Comparison of ENCODE assay signal across 8 cellular contexts in genomic region chr2:133266075-133266925, GRCh38.
A peak's percentile ranks its signal among the peaks of the same experiment; 100 is the strongest.
DNase-seq lines count a peak whose midpoint lies in the region; ATAC-seq, FAIRE-seq and TF ChIP-seq lines count a peak whose summit lies in the region.
"Had no signal": no experiment of that assay in that cellular context is flagged by ENCODE, and none has a peak within 500 bp of the region (broad histone marks: within the 10 kb centered on the region; RNA-seq: fewer than 3 reads in every experiment).

No MANE protein-coding gene starts in this region.

- H4K20me1 ChIP-seq in GM12878 (ENCODE audit: control insufficient read depth, insufficient read depth) = no peaks in the 10 kb centered on the region

- no peak overlapping the region for H3K4me2 ChIP-seq in GM12878 (ENCODE audit: control insufficient read depth, insufficient read depth)

- FAIRE-seq in HTR-8/SVneo (lab: Jason Lieb, UNC) (no peak), GM12878 (lab: Jason Lieb, UNC) (no peak)

- no peak overlapping the region for H2AFZ ChIP-seq in GM12878 (ENCODE audit: control insufficient read depth, low read depth, low read length)

- no peaks in the 10 kb centered on the region for H3K4me1 ChIP-seq in GM12878 (ENCODE audit: control insufficient read depth, insufficient read depth, low read length)
- H3K4me1 ChIP-seq in testis = peaks cover 11% of the 10 kb centered on the region

- intact Hi-C loops in GM12878 (cut with micrococcal nuclease; ENCODE audit: unreplicated experiment) = no loop called here
- intact Hi-C loops in testis (cut with DNase I; ENCODE audit: low total_unique reads) = no loop called here

- H3K9ac ChIP-seq in GM12878 (ENCODE audit: control insufficient read depth, insufficient read depth, low read length) = no peak overlapping the region

- H3K27me3 ChIP-seq in GM12878 (replicated peaks in 1 of 2; ENCODE audit: control insufficient read depth in 2 of 2, insufficient read depth in 2 of 2, low read length in 1 of 2) = no peaks in the 10 kb centered on the region; a peak in 1 of 4 replicates
- no peaks in the 10 kb centered on the region for H3K27me3 ChIP-seq in testis

- no peaks in the 10 kb centered on the region for H3K79me2 ChIP-seq in GM12878 (ENCODE audit: control insufficient read depth, insufficient read depth, low read length)

- CTCF ChIA-PET in GM12878 (lab: Yijun Ruan, JAX) = interaction anchor here (1.6 kb wide), 1 partner anchor 294 kb away, joined by 6 read pairs; no protein-coding TSS in a partner anchor

- DNase-seq in HTR-8/SVneo (ENCODE audit: insufficient read length, low spot score) (peak; percentile 45), GM12878 (ENCODE audit: low read depth, low spot score) (no peak), iPS-NIHi11 (ENCODE audit: low spot score) (peak; percentile 66), testis (peak; percentile 54), NCI-H226 (no peak), AG08395 (ENCODE audit: low spot score) (no peak), NCI-H187 treated with DMSO at 0.1 percent for 48 hours (lab: John Stamatoyannopoulos, UW) (no peak)

- POLR2A ChIA-PET in GM12878 (lab: Charles Lee) = no interaction called here

- H3K27ac ChIP-seq in GM12878 (ENCODE audit: control insufficient read depth, insufficient read depth) = no peak overlapping the region
- H3K27ac ChIP-seq in testis = peak overlapping the region in 1 of 2 donors; percentile 34
- H3K27ac ChIP-seq: neutrophil had no signal

- TF ChIP-seq EP300 in GM12878 (IDR thresholded peaks at IDR 0.05; ENCODE audit: borderline replicate concordance in 1 of 2, control insufficient read depth in 1 of 2, low read depth in 2 of 2, low read length in 2 of 2) = no peak

- SMC1A ChIA-PET in GM12878 (lab: Charles Lee; ENCODE audit: uncharacterized antibody, unreplicated experiment) = no interaction called here

- H3K36me3 ChIP-seq in GM12878 (ENCODE audit: control insufficient read depth in 2 of 2, insufficient read depth in 2 of 2, low read length in 1 of 2) = no peaks in the 10 kb centered on the region
- H3K36me3 ChIP-seq in testis (ENCODE audit: low read depth, missing control alignments) = no peaks in the 10 kb centered on the region
- H3K36me3 ChIP-seq: neutrophil had no signal

- TF ChIP-seq POLR2A in GM12878 (IDR thresholded peaks at IDR 0.05; ENCODE audit: low read depth, low read length) (no peak), testis (IDR thresholded peaks at IDR 0.05) (no peak)

- in situ Hi-C loops in GM12878 (cut with MboI) = no loop called here

- RAD21 ChIA-PET in GM12878 (lab: Charles Lee; ENCODE audit: unreplicated experiment) = interaction anchor here (1.7 kb wide), 1 partner anchor 253 kb away, joined by 3 read pairs; no protein-coding TSS in a partner anchor

- 37% methylated on average over 43 of the region's 67 CpGs for WGBS in GM12878 (ENCODE audit: insufficient coverage, insufficient replicate concordance, low lambda C conversion rate, missing lambda C conversion rate)
- WGBS in testis, 2 donors = 1 to 9% methylated on average over 26 to 51 of the region's 67 CpGs

- peak; percentile 48 for ATAC-seq in GM12878

- no peak for TF ChIP-seq RAD21 in GM12878 (IDR thresholded peaks at IDR 0.05; ENCODE audit: insufficient read depth, low read depth, low read length)

- no TSS peak for BruUV-seq in GM12878 (replicated peaks; lab: Mats Ljungman, UMichigan)

- H3K9me3 ChIP-seq in GM12878 (replicated peaks; ENCODE audit: control insufficient read depth, insufficient read depth, low read length) (no peaks in the 10 kb centered on the region), testis (no peaks in the 10 kb centered on the region)
- H3K9me3 ChIP-seq: neutrophil had no signal

- H3K4me3 ChIP-seq in GM12878 (no peak overlapping the region), testis (peak overlapping the region; percentile 58 to 77)

- TF ChIP-seq CTCF in GM12878 (IDR thresholded peaks at IDR 0.05 in 2 of 3, conservative IDR thresholded peaks at IDR 0.05 in 1 of 3; ENCODE audit: control insufficient read depth in 2 of 3, extremely low read depth in 1 of 3, insufficient read depth in 1 of 3, low read depth in 3 of 3, low read length in 3 of 3) (no peak), testis (IDR thresholded peaks at IDR 0.05) (no peak)

TF ChIP-seq in GM12878, 131 proteins besides CTCF, POLR2A, EP300 and RAD21:
- no peak for TF ChIP-seq ATF2 (IDR thresholded peaks at IDR 0.05; ENCODE audit: low read length)
- TF ChIP-seq IRF5 (IDR thresholded peaks at IDR 0.05; ENCODE audit: borderline replicate concordance) = no peak
- TF ChIP-seq POLR2AphosphoS2 (IDR thresholded peaks at IDR 0.05; ENCODE audit: low read depth, low read length) = no peak
- no peak for TF ChIP-seq ZBTB11 (CRISPR knock-in tag; IDR thresholded peaks at IDR 0.05)
- no peak for TF ChIP-seq ESRRA (IDR thresholded peaks at IDR 0.05; ENCODE audit: low read length)
- no peak for TF ChIP-seq SIX5 (IDR thresholded peaks at IDR 0.05; ENCODE audit: low read depth, low read length, severe bottlenecking)
- no peak for TF ChIP-seq MXI1 (IDR thresholded peaks at IDR 0.05; ENCODE audit: low read depth, low read length)
- TF ChIP-seq BHLHE40 (IDR thresholded peaks at IDR 0.05; ENCODE audit: borderline replicate concordance in 1 of 2, low read depth in 2 of 2, low read length in 1 of 2) = no peak
- TF ChIP-seq LARP7 (IDR thresholded peaks at IDR 0.05) = no peak
- TF ChIP-seq SMC3 (IDR thresholded peaks at IDR 0.05; ENCODE audit: borderline replicate concordance, low read length) = no peak
- TF ChIP-seq MEF2A (IDR thresholded peaks at IDR 0.05; ENCODE audit: insufficient read depth, low read depth, low read length) = no peak
- TF ChIP-seq CHD4 (IDR thresholded peaks at IDR 0.05) = no peak
- TF ChIP-seq CBX5 (IDR thresholded peaks at IDR 0.05; ENCODE audit: low read depth) = no peak
- TF ChIP-seq RAD51 (IDR thresholded peaks at IDR 0.05) = no peak

Comparison
In these comparisons a context has a peak if more than half of its experiments do, and no peak if none do; other contexts are left out.
1. DNase-seq: peak in HTR-8/SVneo (single experiment), iPS-NIHi11 (single experiment) and testis (single experiment); none in GM12878 (single experiment), NCI-H226 (single experiment), AG08395 (single experiment) and NCI-H187 treated with DMSO at 0.1 percent for 48 hours (single experiment).